Comparison of ENCODE assay signal across 11 cellular contexts in genomic region chr13:103351035-103351828, GRCh38.
DNase-seq lines count a peak whose midpoint lies in the region; ATAC-seq and TF ChIP-seq lines count a peak whose summit lies in the region.
"Had no signal": no experiment of that assay in that cellular context is flagged by ENCODE, and none has a peak within 500 bp of the region (broad histone marks: within the 10 kb centered on the region; RNA-seq: fewer than 3 reads in every experiment).

No MANE protein-coding gene starts in this region.

- H2BK5ac ChIP-seq in mesendoderm (ENCODE audit: low read length) = no peak overlapping the region

- peak overlapping the region; percentile 51 for H3K4me3 ChIP-seq in BE2C (ENCODE audit: low read depth, low read length)
- H3K4me3 ChIP-seq in mesendoderm (ENCODE audit: low read length) = no peak overlapping the region
- H3K4me3 ChIP-seq: SJSA1, spleen had no signal

- H3K27me3 Mint-ChIP-seq in activated T-helper 17 cell treated with anti-CD3 and anti-CD28 coated beads, Interleukin-2, amount 50 U/mL, for 72 hours = no peaks in the 10 kb centered on the region

- H3K27me3 ChIP-seq in BE2C (no peaks in the 10 kb centered on the region), mesendoderm (ENCODE audit: insufficient read depth, low read length, poor library complexity) (no peaks in the 10 kb centered on the region)
- H3K27me3 ChIP-seq: SJSA1, spleen had no signal

- no peaks in the 10 kb centered on the region for H3K4me1 Mint-ChIP-seq in activated T-helper 17 cell treated with anti-CD3 and anti-CD28 coated beads, Interleukin-2, amount 50 U/mL, for 72 hours

- peak overlapping the region; percentile 15 for H3K9ac ChIP-seq in mesendoderm (ENCODE audit: low read length)

- no peak overlapping the region for H3K4me3 Mint-ChIP-seq in activated T-helper 17 cell treated with anti-CD3 and anti-CD28 coated beads, Interleukin-2, amount 50 U/mL, for 72 hours

- H3K36me3 Mint-ChIP-seq in activated T-helper 17 cell treated with anti-CD3 and anti-CD28 coated beads, Interleukin-2, amount 50 U/mL, for 72 hours (ENCODE audit: low read depth) = no peaks in the 10 kb centered on the region

- H3K4ac ChIP-seq in mesendoderm (ENCODE audit: low read depth, low read length) = no peak overlapping the region

- H2BK15ac ChIP-seq in mesendoderm (replicated peaks; ENCODE audit: low read depth) = no peak overlapping the region

- TF ChIP-seq CTCF in BE2C (IDR thresholded peaks at IDR 0.05; ENCODE audit: low read depth, low read length) = no peak

- no peaks in the 10 kb centered on the region for H3K79me1 ChIP-seq in mesendoderm (ENCODE audit: low read length)

- no peak overlapping the region for H2BK120ac ChIP-seq in mesendoderm (ENCODE audit: low read depth, low read length)

- no peak overlapping the region for H4K8ac ChIP-seq in mesendoderm (ENCODE audit: low read depth, low read length)

- no peak for ATAC-seq in activated T-helper 17 cell treated with anti-CD3 and anti-CD28 coated beads, Interleukin-2, amount 50 U/mL, for 72 hours (replicated peaks)

- H3K27ac Mint-ChIP-seq in activated T-helper 17 cell treated with anti-CD3 and anti-CD28 coated beads, Interleukin-2, amount 50 U/mL, for 72 hours = no peak overlapping the region

- DNase-seq in BE2C = peak; percentile 19
- peak; percentile 6 for DNase-seq in NCI-H69 (lab: John Stamatoyannopoulos, UW)
- peak; percentile 23 for DNase-seq in fibroblast of peridontal ligament (ENCODE audit: extremely low read depth)
- peak; percentile 63 for DNase-seq in mesendoderm
- no peak for DNase-seq in NCI-H146 (lab: John Stamatoyannopoulos, UW)
- no peak for DNase-seq in RKO (ENCODE audit: low spot score)
- no peak for DNase-seq in NCI-H510A treated with DMSO at 0.1 percent for 48 hours (lab: John Stamatoyannopoulos, UW)
- DNase-seq: NCI-H446, spleen had no signal

- H3K9me3 ChIP-seq in BE2C = no peaks in the 10 kb centered on the region
- H3K9me3 ChIP-seq: SJSA1 had no signal

- H3K9me3 Mint-ChIP-seq in activated T-helper 17 cell treated with anti-CD3 and anti-CD28 coated beads, Interleukin-2, amount 50 U/mL, for 72 hours = peaks cover 13% of the 10 kb centered on the region

- H3K23ac ChIP-seq in mesendoderm (ENCODE audit: low read length) = no peak overlapping the region

- no peak overlapping the region for H3K27ac ChIP-seq in mesendoderm (ENCODE audit: low read depth, low read length)
- H3K27ac ChIP-seq: SJSA1, spleen had no signal

- peak overlapping the region; percentile 63 for H3K56ac ChIP-seq in mesendoderm (ENCODE audit: low read length)

- H3K18ac ChIP-seq in mesendoderm (ENCODE audit: low read length) = no peak overlapping the region

- H3K4me1 ChIP-seq in BE2C = peaks cover 13% of the 10 kb centered on the region
- H3K4me1 ChIP-seq in mesendoderm (ENCODE audit: control insufficient read depth, low read depth, low read length) = no peaks in the 10 kb centered on the region
- H3K4me1 ChIP-seq: SJSA1, spleen had no signal

- H4K5ac ChIP-seq in mesendoderm (ENCODE audit: low read length) = no peak overlapping the region

- no peak overlapping the region for H2AK5ac ChIP-seq in mesendoderm (ENCODE audit: low read length)

- no CpG with 5 or more reads among the region's 10 CpGs for WGBS in mesendoderm (ENCODE audit: extremely low coverage, insufficient coverage, low lambda C conversion rate)

- H3K36me3 ChIP-seq in BE2C = no peaks in the 10 kb centered on the region
- no peaks in the 10 kb centered on the region for H3K36me3 ChIP-seq in mesendoderm (ENCODE audit: control insufficient read depth, insufficient read depth, low read length)
- H3K36me3 ChIP-seq: SJSA1, spleen had no signal

- H3K4me2 ChIP-seq in mesendoderm (ENCODE audit: low read length) = peak overlapping the region; percentile 33

- H3K79me2 ChIP-seq in mesendoderm (ENCODE audit: control insufficient read depth, insufficient read depth, low read length) = no peaks in the 10 kb centered on the region

Comparison
In these comparisons a context has a peak if more than half of its experiments do, and no peak if none do; other contexts are left out.
1. DNase-seq: peak in BE2C (single experiment), NCI-H69 (single experiment), fibroblast of peridontal ligament (single experiment) and mesendoderm (single experiment); none in NCI-H146 (single experiment), RKO (single experiment) and NCI-H510A treated with DMSO at 0.1 percent for 48 hours (single experiment).